ENCODE assay signal across 1 cellular context in the genomic region with DNA sequence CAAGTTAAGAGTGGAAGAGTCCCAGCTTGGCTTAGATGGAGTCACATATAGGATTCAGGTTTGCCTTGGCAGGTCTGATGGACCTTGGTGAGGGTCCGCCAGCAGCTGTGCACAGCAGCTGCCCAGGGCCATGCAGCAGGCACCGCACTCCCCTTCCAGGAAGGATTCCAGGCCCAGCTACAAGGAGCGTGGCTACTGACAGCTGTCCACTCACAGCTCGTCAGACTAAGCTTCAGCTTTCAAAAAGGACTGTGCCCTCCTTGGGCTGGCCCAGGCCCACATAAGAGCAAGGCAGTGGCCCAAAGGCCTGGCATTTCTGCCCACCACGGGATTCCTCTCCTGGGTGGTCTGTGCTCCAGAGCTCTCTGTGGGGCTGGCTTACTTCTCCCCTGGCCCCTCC.
TF ChIP-seq lines count a peak whose summit lies in the region.

No MANE protein-coding gene starts in this region.

TF ChIP-seq in GM23338, 12 proteins besides CTCF, POLR2A, EP300 and RAD21 (continued from another document):
- TF ChIP-seq, protein P1, sequence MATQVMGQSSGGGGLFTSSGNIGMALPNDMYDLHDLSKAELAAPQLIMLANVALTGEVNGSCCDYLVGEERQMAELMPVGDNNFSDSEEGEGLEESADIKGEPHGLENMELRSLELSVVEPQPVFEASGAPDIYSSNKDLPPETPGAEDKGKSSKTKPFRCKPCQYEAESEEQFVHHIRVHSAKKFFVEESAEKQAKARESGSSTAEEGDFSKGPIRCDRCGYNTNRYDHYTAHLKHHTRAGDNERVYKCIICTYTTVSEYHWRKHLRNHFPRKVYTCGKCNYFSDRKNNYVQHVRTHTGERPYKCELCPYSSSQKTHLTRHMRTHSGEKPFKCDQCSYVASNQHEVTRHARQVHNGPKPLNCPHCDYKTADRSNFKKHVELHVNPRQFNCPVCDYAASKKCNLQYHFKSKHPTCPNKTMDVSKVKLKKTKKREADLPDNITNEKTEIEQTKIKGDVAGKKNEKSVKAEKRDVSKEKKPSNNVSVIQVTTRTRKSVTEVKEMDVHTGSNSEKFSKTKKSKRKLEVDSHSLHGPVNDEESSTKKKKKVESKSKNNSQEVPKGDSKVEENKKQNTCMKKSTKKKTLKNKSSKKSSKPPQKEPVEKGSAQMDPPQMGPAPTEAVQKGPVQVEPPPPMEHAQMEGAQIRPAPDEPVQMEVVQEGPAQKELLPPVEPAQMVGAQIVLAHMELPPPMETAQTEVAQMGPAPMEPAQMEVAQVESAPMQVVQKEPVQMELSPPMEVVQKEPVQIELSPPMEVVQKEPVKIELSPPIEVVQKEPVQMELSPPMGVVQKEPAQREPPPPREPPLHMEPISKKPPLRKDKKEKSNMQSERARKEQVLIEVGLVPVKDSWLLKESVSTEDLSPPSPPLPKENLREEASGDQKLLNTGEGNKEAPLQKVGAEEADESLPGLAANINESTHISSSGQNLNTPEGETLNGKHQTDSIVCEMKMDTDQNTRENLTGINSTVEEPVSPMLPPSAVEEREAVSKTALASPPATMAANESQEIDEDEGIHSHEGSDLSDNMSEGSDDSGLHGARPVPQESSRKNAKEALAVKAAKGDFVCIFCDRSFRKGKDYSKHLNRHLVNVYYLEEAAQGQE (IDR thresholded peaks at IDR 0.05; ENCODE audit: unreplicated experiment) = no peak
- TF ChIP-seq, protein P2, sequence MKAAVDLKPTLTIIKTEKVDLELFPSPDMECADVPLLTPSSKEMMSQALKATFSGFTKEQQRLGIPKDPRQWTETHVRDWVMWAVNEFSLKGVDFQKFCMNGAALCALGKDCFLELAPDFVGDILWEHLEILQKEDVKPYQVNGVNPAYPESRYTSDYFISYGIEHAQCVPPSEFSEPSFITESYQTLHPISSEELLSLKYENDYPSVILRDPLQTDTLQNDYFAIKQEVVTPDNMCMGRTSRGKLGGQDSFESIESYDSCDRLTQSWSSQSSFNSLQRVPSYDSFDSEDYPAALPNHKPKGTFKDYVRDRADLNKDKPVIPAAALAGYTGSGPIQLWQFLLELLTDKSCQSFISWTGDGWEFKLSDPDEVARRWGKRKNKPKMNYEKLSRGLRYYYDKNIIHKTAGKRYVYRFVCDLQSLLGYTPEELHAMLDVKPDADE (IDR thresholded peaks at IDR 0.05) = no peak
- TF ChIP-seq ZNF114 (CRISPR knock-in tag; IDR thresholded peaks at IDR 0.05) = no peak
- no peak for TF ChIP-seq JUNB (IDR thresholded peaks at IDR 0.05; ENCODE audit: unreplicated experiment)
